Comparison of ENCODE assay signal across 25 cellular contexts in the genomic region with DNA sequence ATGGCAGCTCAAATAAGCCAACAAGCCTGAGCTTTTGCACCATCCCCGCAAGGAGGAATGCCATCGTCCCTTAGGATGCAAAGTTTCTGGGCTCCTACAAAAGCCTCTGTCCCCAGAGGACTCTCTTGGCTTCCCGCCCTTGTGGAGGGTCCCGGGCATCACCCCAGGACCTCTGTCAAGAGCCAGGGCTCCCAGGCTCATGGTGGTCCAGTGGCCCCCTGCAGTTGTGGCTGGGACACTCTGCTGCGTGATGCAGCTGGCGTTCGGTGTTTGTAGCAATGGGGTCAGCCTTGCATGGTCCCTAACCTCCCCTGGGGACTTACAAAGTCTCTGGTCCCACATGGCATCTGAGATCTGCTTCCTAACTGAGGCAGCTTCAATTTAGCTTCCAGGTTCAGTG.
"Had no signal": no experiment of that assay in that cellular context is flagged by ENCODE, and none has a peak within 500 bp of the region (broad histone marks: within the 10 kb centered on the region; RNA-seq: fewer than 3 reads in every experiment).

No MANE protein-coding gene starts in this region.

- H3K36me3 ChIP-seq: brain microvascular endothelial cell, WERI-Rb-1 had no signal

- DNase-seq: activated B cell treated with CpG ODN at 0.5 μM for 24 hours; activated CD4-positive, alpha-beta T cell treated with anti-CD3 and anti-CD28 coated beads for 48 hours; activated CD4-positive, alpha-beta T cell treated with anti-CD3 and anti-CD28 coated beads, Interleukin-2, amount 50 U/mL, for 1 hour; activated CD4-positive, alpha-beta T cell treated with anti-CD3 and anti-CD28 coated beads, Interleukin-2, amount 50 U/mL, for 48 hours; activated CD8-positive, alpha-beta memory T cell treated with anti-CD3 and anti-CD28 coated beads for 24 hours; activated CD8-positive, alpha-beta T cell treated with anti-CD3 and anti-CD28 coated beads for 36 hours; activated effector memory CD4-positive, alpha-beta T cell treated with Interleukin-2 at 50 U/mL for 16 hours; activated gamma-delta T cell treated with Interleukin-2 at 50 U/mL for 16 hours; activated naive CD4-positive, alpha-beta T cell treated with anti-CD3 and anti-CD28 coated beads, Interleukin-2, amount 50 U/mL, for 16 hours; activated naive CD4-positive, alpha-beta T cell treated with Interleukin-2 at 50 U/mL for 16 hours; activated T-cell treated with anti-CD3 and anti-CD28 coated beads, Interleukin-2, amount 50 U/mL, for 4 hours; amniotic stem cell; anterior cingulate cortex; brain microvascular endothelial cell; effector CD8-positive, alpha-beta T cell; endodermal cell; foreskin fibroblast; head of caudate nucleus; T-helper 1 cell; T-helper 17 cell; T1000; WERI-Rb-1 had no signal

- H3K27me3 ChIP-seq: brain microvascular endothelial cell had no signal

- H3K27ac ChIP-seq: brain microvascular endothelial cell, WERI-Rb-1 had no signal

- ATAC-seq: activated CD4-positive, CD25-positive, alpha-beta regulatory T cell treated with anti-CD3 and anti-CD28 coated beads, Interleukin-2, amount 50 U/mL, for 24 hours; activated CD8-positive, alpha-beta T cell treated with anti-CD3 and anti-CD28 coated beads for 36 hours; activated T-cell treated with anti-CD3 and anti-CD28 coated beads, Interleukin-2, amount 50 U/mL, for 4 hours; activated T-helper 17 cell treated with anti-CD3 and anti-CD28 coated beads, Interleukin-2, amount 50 U/mL, for 72 hours; esophagus mucosa; T-helper 17 cell had no signal
